In genomic region chrX:129693343-129693742, GRCh38 we compare ENCODE assay signal across 2 cellular contexts.
TF ChIP-seq lines count a peak whose summit lies in the region.

No MANE protein-coding gene starts in this region.

TF ChIP-seq in H1, 55 proteins besides CTCF, POLR2A, EP300 and RAD21:
- TF ChIP-seq TCF12 (IDR thresholded peaks at IDR 0.05; ENCODE audit: low read depth, low read length) (no peak), CHD1 (IDR thresholded peaks at IDR 0.05; ENCODE audit: low read depth, low read length) (no peak), HDAC2 (IDR thresholded peaks at IDR 0.05; ENCODE audit: borderline replicate concordance in 1 of 2, low read depth in 2 of 2, low read length in 2 of 2) (no peak), KDM5A (IDR thresholded peaks at IDR 0.05; ENCODE audit: low read length) (no peak)

TF ChIP-seq in liver, 16 proteins besides CTCF, POLR2A, EP300 and RAD21:
- TF ChIP-seq GABPA (IDR thresholded peaks at IDR 0.05 in 1 of 2, conservative IDR thresholded peaks at IDR 0.05 in 1 of 2) (no peak), JUND (IDR thresholded peaks at IDR 0.05) (peak in 1 of 2 donors; percentile 31), RXRA (IDR thresholded peaks at IDR 0.05) (peak; percentile 79 to 89), FOXA2 (IDR thresholded peaks at IDR 0.05) (no peak), FOXA1 (IDR thresholded peaks at IDR 0.05) (no peak), SP1 (IDR thresholded peaks at IDR 0.05) (peak; percentile 63), HNF4G (IDR thresholded peaks at IDR 0.05) (peak; percentile 88), HNF4A (conservative IDR thresholded peaks at IDR 0.05) (peak; percentile 89 to 91)
TF ChIP-seq in liver: peak in this region for 5.
